Comparison of ENCODE assay signal across 8 cellular contexts in the genomic region with DNA sequence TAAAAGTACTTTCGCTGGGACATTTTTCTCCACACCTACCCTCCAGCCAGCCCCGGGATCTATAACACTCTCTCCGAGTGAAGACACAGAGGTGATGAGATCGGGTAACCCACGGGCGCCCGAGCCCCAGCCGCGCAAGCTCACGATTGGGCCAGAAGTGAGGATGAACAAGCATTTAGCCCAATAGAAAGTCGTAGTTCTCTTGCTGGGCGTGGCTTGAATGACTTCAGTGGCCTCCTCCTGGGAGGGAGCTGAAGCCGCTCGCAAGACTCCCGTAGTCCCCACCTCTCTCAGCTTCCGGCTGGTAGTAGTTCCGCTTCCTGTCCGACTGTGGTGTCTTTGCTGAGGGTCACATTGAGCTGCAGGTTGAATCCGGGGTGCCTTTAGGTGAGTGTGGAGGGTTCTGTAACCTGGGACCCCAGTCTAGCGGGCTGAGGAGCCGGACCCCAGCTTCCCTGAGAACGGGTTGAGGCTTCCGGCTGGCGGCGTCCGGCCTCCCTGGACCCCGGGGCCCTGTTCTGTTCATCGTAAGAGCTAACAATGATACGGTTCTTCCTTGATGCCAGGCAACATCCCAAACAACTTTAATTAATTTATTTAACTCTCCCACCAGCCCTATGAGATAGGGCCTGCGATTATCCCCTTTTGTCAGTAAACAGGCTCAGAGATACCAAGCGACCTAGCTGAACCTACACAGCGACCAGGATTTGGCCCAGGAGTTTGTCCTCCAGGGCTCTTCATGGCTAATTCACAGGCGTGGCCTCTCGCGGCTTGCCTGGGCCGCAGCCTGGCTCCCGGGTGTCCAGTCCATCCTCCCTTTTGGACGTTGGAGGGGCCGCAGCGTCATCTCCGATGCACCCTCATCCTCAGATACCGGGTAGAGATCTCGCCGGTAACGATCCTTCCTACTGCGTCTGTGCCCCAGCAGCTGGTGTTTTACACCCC. TPM values are rescaled to one million over a fixed set of nuclear protein-coding genes. Genes with fewer than 3 reads are reported as not detected.
DNase-seq lines count a peak whose midpoint lies in the region; ATAC-seq and TF ChIP-seq lines count a peak whose summit lies in the region.

TSS of gene COX6B1 (plus strand) at position 307 of the 945 bp plus-strand sequence. CDS start 2,921 bp downstream, outside the sequence.

- peak within 1 kb of the TSS; percentile 2; the same call in 1 of the 2 replicates for H3K27ac ChIP-seq in PC-9
- H3K27ac ChIP-seq in mucosa of rectum (ENCODE audit: low read depth in 2 of 2, low read length in 2 of 2), result peak within 1 kb of the TSS; percentile 86 to 87

- no peak for TF ChIP-seq CTCF in PC-9 (conservative IDR thresholded peaks at IDR 0.05)
- TF ChIP-seq CTCF in epithelial cell of proximal tubule (conservative IDR thresholded peaks at IDR 0.05; ENCODE audit: low read depth, low read length), result no peak

- DNase-seq in DMS 273 treated with DMSO at 0.1 percent for 48 hours (lab: John Stamatoyannopoulos, UW) (peak; percentile 95), PC-9 (peak; percentile 91 to 96), epithelial cell of proximal tubule (ENCODE audit: low read depth) (peak; percentile 76)
- peak; percentile 98 for DNase-seq in Jurkat, Clone E6-1 (ENCODE audit: low read depth, low spot score)
- DNase-seq in activated T-cell treated with anti-CD3 and anti-CD28 coated beads, Interleukin-2, amount 50 U/mL, for 1 hour, result peak; percentile 82
- DNase-seq in stimulated activated CD8-positive, alpha-beta memory T cell treated with anti-CD3 and anti-CD28 coated beads, Interleukin-4, amount 100 ng/mL, for 48 hours, result peak; percentile 92

- H3K4me1 ChIP-seq in PC-9 (replicated peaks; ENCODE audit: insufficient read depth) (peaks cover 11% of the 10 kb centered on the region; the same call in 1 of the 2 replicates), mucosa of rectum (ENCODE audit: control insufficient read depth in 2 of 2, insufficient read depth in 2 of 2, low read length in 2 of 2) (peaks cover 11 to 16% of the 10 kb centered on the region in 2 donors)

- no peaks in the 10 kb centered on the region; the same call in 1 of the 2 replicates for H4K20me1 ChIP-seq in PC-9 (ENCODE audit: insufficient read depth)

- peak within 1 kb of the TSS; percentile 70 for H2AFZ ChIP-seq in PC-9

- intact Hi-C loops in PC-9 (cut with micrococcal nuclease; ENCODE audit: unreplicated experiment), result loop anchor here (1.0 to 2.0 kb wide), 2 partner anchors 45 to 69 kb away; no protein-coding TSS in a partner anchor

- H3K9me3 ChIP-seq in PC-9 (ENCODE audit: insufficient read depth, low read depth), result no peaks in the 10 kb centered on the region
- no peaks in the 10 kb centered on the region for H3K9me3 ChIP-seq in mucosa of rectum (ENCODE audit: control insufficient read depth in 2 of 2, low read length in 2 of 2)

- CTCF ChIA-PET in PC-9 (lab: Charles Lee), result interaction anchor here (0.5 to 1.1 kb wide), 4 partner anchors 10 to 1582 kb away, joined by 3 to 5 read pairs (median 3); no protein-coding TSS in a partner anchor

- POLR2A ChIA-PET in PC-9 (lab: Charles Lee; ENCODE audit: unreplicated experiment), result interaction anchor here (0.5 to 0.7 kb wide), 7 partner anchors 11 to 336 kb away, joined by 4 to 18 read pairs (median 7); partner anchors contain the start of gene ATP4A

- ATAC-seq in GM21619 (IDR thresholded peaks at IDR 0.05; ENCODE audit: unreplicated experiment), result peak; percentile 53

- H3K79me2 ChIP-seq in PC-9 (ENCODE audit: low read depth), result peaks cover 29% of the 10 kb centered on the region

- TSS peak; percentile 63 for BruUV-seq in PC-9 (replicated peaks; lab: Mats Ljungman, UMichigan)

- H3K27me3 ChIP-seq in PC-9 (ENCODE audit: insufficient read depth, low read depth), result no peaks in the 10 kb centered on the region
- H3K27me3 ChIP-seq in mucosa of rectum (ENCODE audit: control insufficient read depth in 2 of 2, insufficient read depth in 2 of 2, low read length in 2 of 2), result no peaks in the 10 kb centered on the region

- H3K4me3 ChIP-seq in Jurkat, Clone E6-1 (ENCODE audit: low read length), result peak within 1 kb of the TSS; percentile 98
- peak within 1 kb of the TSS; percentile 78 for H3K4me3 ChIP-seq in PC-9
- peak within 1 kb of the TSS; percentile 85 for H3K4me3 ChIP-seq in epithelial cell of proximal tubule (ENCODE audit: low read depth, low read length)
- H3K4me3 ChIP-seq in mucosa of rectum (ENCODE audit: low read length in 2 of 2), result peak within 1 kb of the TSS; percentile 81 to 97

- H3F3A ChIP-seq in PC-9 (ENCODE audit: insufficient read depth, low read depth), result peaks cover 15% of the 10 kb centered on the region; the same call in 1 of the 2 replicates

- H3K9me2 ChIP-seq in PC-9 (ENCODE audit: insufficient read depth), result no peaks in the 10 kb centered on the region

- peak within 1 kb of the TSS; percentile 94 for H3K4me2 ChIP-seq in PC-9

- H3K36me3 ChIP-seq in PC-9 (ENCODE audit: low read depth) (peaks cover 4% of the 10 kb centered on the region; the same call in 1 of the 2 replicates), mucosa of rectum (ENCODE audit: control insufficient read depth in 2 of 2, insufficient read depth in 2 of 2, low read length in 2 of 2) (peaks cover 4 to 12% of the 10 kb centered on the region in 2 donors)

- H3K9ac ChIP-seq in mucosa of rectum (ENCODE audit: low read depth in 1 of 2, low read length in 2 of 2), result peak within 1 kb of the TSS; percentile 96 to 97

RNA-seq across cellular contexts. Expression of gene COX6B1, which starts in this region (rescaled TPM):
- 626 TPM for polyA plus RNA-seq in Jurkat, Clone E6-1 (2012; ENCODE audit: insufficient read depth, insufficient read length)
- total RNA-seq in PC-9 (2021) (441 and 489 TPM in 2 replicates), epithelial cell of proximal tubule (496 and 575 TPM in 2 replicates)

Comparison
In these comparisons a context has a peak if more than half of its experiments do, and no peak if none do; other contexts are left out.
1. Peak in every context shown above with its lines: DNase-seq, ATAC-seq, H3K4me3 ChIP-seq and H3K27ac ChIP-seq.